In the genomic region with DNA sequence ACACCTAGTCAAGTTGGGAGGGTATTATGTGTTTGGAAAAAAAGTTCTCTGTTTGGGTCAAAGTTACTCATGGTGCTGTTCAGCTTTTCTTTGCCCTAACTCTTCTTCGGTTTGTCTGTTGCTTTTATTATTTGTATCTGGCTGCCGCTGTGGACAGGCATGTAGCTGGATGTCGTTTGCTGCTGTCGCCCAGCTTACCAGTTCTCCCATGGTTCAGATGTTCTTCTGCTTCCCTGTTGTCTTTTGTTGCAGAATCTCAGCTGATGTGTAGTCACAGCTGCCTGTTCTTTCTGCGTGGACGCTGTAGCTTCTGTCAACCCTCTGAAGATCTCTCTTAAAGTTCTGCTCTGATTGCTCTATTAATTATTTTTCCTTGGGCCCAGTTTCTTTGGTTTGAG, we compare ENCODE assay signal across 11 cellular contexts. TPM values are rescaled to one million over a fixed set of nuclear protein-coding genes. Genes with fewer than 3 reads are reported as not detected.
A peak's percentile ranks its signal among the peaks of the same experiment; 100 is the strongest.
DNase-seq lines count a peak whose midpoint lies in the region; ATAC-seq and TF ChIP-seq lines count a peak whose summit lies in the region.
"Had no signal": no experiment of that assay in that cellular context is flagged by ENCODE, and none has a peak within 500 bp of the region (broad histone marks: within the 10 kb centered on the region; RNA-seq: fewer than 3 reads in every experiment).

No MANE protein-coding gene starts in this region.

- peaks cover 93% of the 10 kb centered on the region for H3K4me1 Mint-ChIP-seq in activated naive CD4-positive, alpha-beta T cell treated with anti-CD3 and anti-CD28 coated beads for 36 hours (ENCODE audit: low read depth)
- H3K4me1 Mint-ChIP-seq in activated CD8-positive, alpha-beta T cell treated with anti-CD3 and anti-CD28 coated beads, Interleukin-2, amount 10 ng/mL, durations not matched to agents 7 days and 5 days (ENCODE audit: low read depth), result peaks cover 93% of the 10 kb centered on the region

- intact Hi-C loops in activated naive CD4-positive, alpha-beta T cell treated with anti-CD3 and anti-CD28 coated beads for 36 hours (cut with micrococcal nuclease), result loop anchor here (5.0 to 10.0 kb wide), 3 partner anchors 912 to 1325 kb away; a partner anchor contains a TSS
- intact Hi-C loops in testis (cut with DNase I; ENCODE audit: low total_unique reads), result no loop called here

- CTCF ChIA-PET in activated naive CD4-positive, alpha-beta T cell treated with anti-CD3 and anti-CD28 coated beads for 36 hours (lab: Charles Lee), result interaction anchor here (0.6 to 1.9 kb wide), 3 partner anchors 13 to 129 kb away, joined by 3 to 8 read pairs (median 3); no protein-coding TSS in a partner anchor
- CTCF ChIA-PET in activated CD8-positive, alpha-beta T cell treated with anti-CD3 and anti-CD28 coated beads, Interleukin-2, amount 10 ng/mL, durations not matched to agents 7 days and 5 days (lab: Charles Lee), result interaction anchor here (0.8 to 2.0 kb wide), 3 partner anchors 9 to 62 kb away, joined by 3 to 5 read pairs (median 3); no protein-coding TSS in a partner anchor

- H3K36me3 ChIP-seq in lung (ENCODE audit: control insufficient read depth in 2 of 2, insufficient read depth in 2 of 2, low read length in 2 of 2) (no peaks in the 10 kb centered on the region), testis (ENCODE audit: low read depth, missing control alignments) (no peaks in the 10 kb centered on the region)

- H3K9me3 ChIP-seq in lung (ENCODE audit: control insufficient read depth in 2 of 2, insufficient read depth in 1 of 2, low read length in 1 of 2) (no peaks in the 10 kb centered on the region), testis (no peaks in the 10 kb centered on the region)

- H3K36me3 Mint-ChIP-seq in activated naive CD4-positive, alpha-beta T cell treated with anti-CD3 and anti-CD28 coated beads for 36 hours (ENCODE audit: low read depth), result peaks cover 3% of the 10 kb centered on the region
- peaks cover 15% of the 10 kb centered on the region for H3K36me3 Mint-ChIP-seq in activated CD8-positive, alpha-beta T cell treated with anti-CD3 and anti-CD28 coated beads, Interleukin-2, amount 10 ng/mL, durations not matched to agents 7 days and 5 days (ENCODE audit: low read depth)

- H3K4me1 ChIP-seq in lung (ENCODE audit: control insufficient read depth in 2 of 2, insufficient read depth in 2 of 2, low read length in 2 of 2) (peaks cover 41 to 49% of the 10 kb centered on the region in 2 donors), testis (peaks cover 30% of the 10 kb centered on the region)

- ATAC-seq in activated CD8-positive, alpha-beta T cell treated with anti-CD3 and anti-CD28 coated beads, Interleukin-2, amount 10 ng/mL, durations not matched to agents 7 days and 5 days, result no peak
- ATAC-seq in lung (ENCODE audit: insufficient read depth, low FRiP score) (no peak), HG02870 (IDR thresholded peaks at IDR 0.05; ENCODE audit: unreplicated experiment) (no peak), GM18907 (IDR thresholded peaks at IDR 0.05; ENCODE audit: unreplicated experiment) (no peak), omental fat pad (ENCODE audit: low FRiP score) (no peak)

- no peak for DNase-seq in activated naive CD4-positive, alpha-beta T cell treated with anti-CD3 and anti-CD28 coated beads for 36 hours
- no peak for DNase-seq in activated naive CD4-positive, alpha-beta T cell treated with anti-CD3 and anti-CD28 coated beads, Interleukin-2, amount 50 U/mL, for 16 hours
- no peak for DNase-seq in activated CD8-positive, alpha-beta T cell treated with anti-CD3 and anti-CD28 coated beads, Interleukin-2, amount 10 ng/mL, durations not matched to agents 7 days and 5 days
- DNase-seq in lung (ENCODE audit: low spot score) (no peak), testis (no peak), omental fat pad (ENCODE audit: low spot score) (no peak)
- DNase-seq: H7; stimulated activated CD4-positive, alpha-beta T cell treated with anti-CD3 and anti-CD28 coated beads, Interleukin-1b, Interleukin-23, amount 100 ng/mL, for 48 hours; SW 1271 had no signal

- POLR2A ChIA-PET in activated CD8-positive, alpha-beta T cell treated with anti-CD3 and anti-CD28 coated beads, Interleukin-2, amount 10 ng/mL, durations not matched to agents 7 days and 5 days (lab: Charles Lee), result interaction anchor here (7.7 kb wide), 1 partner anchor 7 kb away, joined by 69 read pairs; a partner anchor contains a TSS

- no peaks in the 10 kb centered on the region for H3K27me3 Mint-ChIP-seq in activated naive CD4-positive, alpha-beta T cell treated with anti-CD3 and anti-CD28 coated beads for 36 hours (ENCODE audit: low read depth)
- H3K27me3 Mint-ChIP-seq in activated CD8-positive, alpha-beta T cell treated with anti-CD3 and anti-CD28 coated beads, Interleukin-2, amount 10 ng/mL, durations not matched to agents 7 days and 5 days (ENCODE audit: low read depth), result no peaks in the 10 kb centered on the region

- no peaks in the 10 kb centered on the region for H3K9me3 Mint-ChIP-seq in activated naive CD4-positive, alpha-beta T cell treated with anti-CD3 and anti-CD28 coated beads for 36 hours
- H3K9me3 Mint-ChIP-seq in activated CD8-positive, alpha-beta T cell treated with anti-CD3 and anti-CD28 coated beads, Interleukin-2, amount 10 ng/mL, durations not matched to agents 7 days and 5 days (ENCODE audit: insufficient read depth), result no peaks in the 10 kb centered on the region

- TF ChIP-seq CTCF in lung (IDR thresholded peaks at IDR 0.05; ENCODE audit: control extremely low read depth, extremely low read depth), result no peak
- TF ChIP-seq CTCF in testis (IDR thresholded peaks at IDR 0.05), result no peak
- no peak for TF ChIP-seq CTCF in omental fat pad (IDR thresholded peaks at IDR 0.05)

- 76 to 86% methylated on average over 6 of the region's 6 CpGs for WGBS in lung, 2 donors
- WGBS in testis, 2 donors, result 52 to 63% methylated on average over 6 of the region's 6 CpGs

- H3K27me3 ChIP-seq in lung (ENCODE audit: control insufficient read depth, insufficient read depth) (no peaks in the 10 kb centered on the region), testis (no peaks in the 10 kb centered on the region)

- no peak for TF ChIP-seq POLR2A in testis (IDR thresholded peaks at IDR 0.05)

- no peak overlapping the region for H3K4me3 ChIP-seq in lung
- H3K4me3 ChIP-seq in testis, result no peak overlapping the region

- H3K27ac Mint-ChIP-seq in activated naive CD4-positive, alpha-beta T cell treated with anti-CD3 and anti-CD28 coated beads for 36 hours, result peak overlapping the region; percentile 98
- peak overlapping the region; percentile 84 for H3K27ac Mint-ChIP-seq in activated CD8-positive, alpha-beta T cell treated with anti-CD3 and anti-CD28 coated beads, Interleukin-2, amount 10 ng/mL, durations not matched to agents 7 days and 5 days

- H3K27ac ChIP-seq in lung (ENCODE audit: low read depth in 1 of 2, low read length in 1 of 2) (peak overlapping the region; percentile 38 to 44), testis (peak overlapping the region; percentile 31 to 62)

- peak overlapping the region; percentile 10 for H3K4me3 Mint-ChIP-seq in activated naive CD4-positive, alpha-beta T cell treated with anti-CD3 and anti-CD28 coated beads for 36 hours
- H3K4me3 Mint-ChIP-seq in activated CD8-positive, alpha-beta T cell treated with anti-CD3 and anti-CD28 coated beads, Interleukin-2, amount 10 ng/mL, durations not matched to agents 7 days and 5 days, result peak overlapping the region; percentile 36

RNA-seq across cellular contexts. Expression of a gene that starts 8.0 kb away (rescaled TPM):
- total RNA-seq in activated naive CD4-positive, alpha-beta T cell treated with anti-CD3 and anti-CD28 coated beads for 36 hours, result 10 to 100 TPM; 42.1 to 44.5 TPM
- 10 to 100 TPM; 57.4 to 59.8 TPM for total RNA-seq in activated CD8-positive, alpha-beta T cell treated with anti-CD3 and anti-CD28 coated beads, Interleukin-2, amount 10 ng/mL, durations not matched to agents 7 days and 5 days
- total RNA-seq in lung, result 100 to 1,000 TPM; 118 to 125 TPM
- 10 to 100 TPM; 30.0 to 67.3 TPM for polyA plus RNA-seq in lung
- 100 to 1,000 TPM in 1 of 2 donors, 10 to 100 TPM in 1; 84.6 to 109 TPM for total RNA-seq in testis
- 47.3 TPM for polyA plus RNA-seq in testis (ENCODE audit: insufficient read depth, low read depth, low replicate concordance)
- 100 to 1,000 TPM in 3 of 4 donors, 10 to 100 TPM in 1; 69.9 to 131 (median 110) TPM for total RNA-seq in omental fat pad
